ENCODE assay signal across 16 cellular contexts in the genomic region with DNA sequence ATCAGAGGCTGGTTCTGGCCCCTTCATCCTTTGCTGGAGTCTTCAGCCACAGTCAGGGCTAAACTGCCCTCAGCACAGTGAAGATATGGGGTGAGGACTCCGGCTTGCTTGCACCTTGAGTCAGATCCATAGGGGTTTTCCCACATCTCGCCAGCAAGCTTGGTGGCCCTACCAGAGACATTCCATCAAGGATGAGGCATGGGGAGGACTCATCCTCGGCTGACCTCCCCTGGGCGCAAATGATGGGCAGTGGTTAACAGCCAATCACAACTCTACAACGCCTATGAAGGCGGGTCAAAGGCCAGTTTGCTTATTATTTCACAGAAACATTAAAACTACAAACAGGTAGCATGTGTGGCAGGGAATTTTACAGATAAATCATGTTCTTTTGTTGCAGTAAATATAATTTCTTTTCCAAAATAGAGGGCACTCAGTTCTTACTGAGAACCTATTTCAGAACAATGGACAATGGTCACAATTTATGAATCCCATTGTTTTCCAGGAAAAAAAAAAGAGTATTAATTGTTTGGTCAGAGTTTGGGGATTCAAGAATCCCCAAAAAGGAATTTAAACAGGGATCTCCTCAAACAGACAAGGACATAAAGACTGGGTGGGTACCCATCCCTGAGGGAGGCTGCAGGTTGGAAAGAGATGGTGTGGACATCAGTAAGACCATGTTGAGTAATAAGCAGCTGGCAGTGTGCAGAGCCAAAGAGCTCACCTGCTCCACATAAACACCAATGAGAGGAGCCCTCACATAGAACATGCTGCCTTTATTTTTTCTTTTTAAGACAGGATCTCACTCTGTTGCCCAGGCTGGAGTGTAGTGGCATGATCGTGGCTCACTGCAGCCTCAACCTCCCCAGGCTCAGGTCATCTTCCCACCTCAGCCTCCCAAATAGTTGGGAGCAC. TPM values are rescaled to one million over a fixed set of nuclear protein-coding genes. Genes with fewer than 3 reads are reported as not detected.
DNase-seq lines count a peak whose midpoint lies in the region; ATAC-seq, FAIRE-seq and TF ChIP-seq lines count a peak whose summit lies in the region.
"Had no signal": no experiment of that assay in that cellular context is flagged by ENCODE, and none has a peak within 500 bp of the region (broad histone marks: within the 10 kb centered on the region; RNA-seq: fewer than 3 reads in every experiment).

No MANE protein-coding gene starts in this region.

- H3K9me3 ChIP-seq in GM12878 (replicated peaks; ENCODE audit: control insufficient read depth, insufficient read depth, low read length) = no peaks in the 10 kb centered on the region
- H3K9me3 ChIP-seq: heart left ventricle had no signal

- no peaks in the 10 kb centered on the region for H3K4me1 ChIP-seq in GM12878 (ENCODE audit: control insufficient read depth, insufficient read depth, low read length)

- no peak for FAIRE-seq in GM12878 (lab: Jason Lieb, UNC)
- FAIRE-seq: GM12892 had no signal

- H3K4me3 ChIP-seq in GM12878 (no peak overlapping the region), kidney epithelial cell (ENCODE audit: low read depth, low read length) (no peak overlapping the region)
- H3K4me3 ChIP-seq: heart left ventricle, skin epidermis had no signal

- TF ChIP-seq POLR2A in GM12878 (IDR thresholded peaks at IDR 0.05; ENCODE audit: low read depth, low read length) = no peak

- intact Hi-C loops in GM12878 (cut with micrococcal nuclease; ENCODE audit: unreplicated experiment) = no loop called here

- RAD21 ChIA-PET in GM12878 (lab: Charles Lee; ENCODE audit: unreplicated experiment) = no interaction called here

- no peak overlapping the region for H2AFZ ChIP-seq in GM12878 (ENCODE audit: control insufficient read depth, low read depth, low read length)

- TF ChIP-seq EP300 in GM12878 (IDR thresholded peaks at IDR 0.05; ENCODE audit: borderline replicate concordance in 1 of 2, control insufficient read depth in 1 of 2, low read depth in 2 of 2, low read length in 2 of 2) = no peak

- BruUV-seq in GM12878 (replicated peaks; lab: Mats Ljungman, UMichigan) = no TSS peak

- in situ Hi-C loops in ACHN (cut with HindIII; ENCODE audit: low pct_ligation_motif_present, low pct_unique_long_range_greater_than_20kb, low sequenced_read_pairs) (no loop called here), GM12878 (cut with MboI) (no loop called here)

- no peaks in the 10 kb centered on the region for H4K20me1 ChIP-seq in GM12878 (ENCODE audit: control insufficient read depth, insufficient read depth)

- ATAC-seq in GM12878 (no peak), HG03460 (IDR thresholded peaks at IDR 0.05; ENCODE audit: unreplicated experiment) (no peak), HG02759 (IDR thresholded peaks at IDR 0.05; ENCODE audit: unreplicated experiment) (no peak)

- DNase-seq in ACHN (peak; percentile 85), HS-27A (ENCODE audit: low read depth) (peak; percentile 74), GM12878 (ENCODE audit: low read depth, low spot score) (no peak), kidney epithelial cell (ENCODE audit: low read depth) (peak; percentile 89), GM10248 (ENCODE audit: extremely low spot score) (no peak)
- DNase-seq in stimulated activated CD4-positive, alpha-beta T cell treated with anti-CD3 and anti-CD28 coated beads, Interleukin-4, amount 100 ng/mL, for 1 hour = no peak
- DNase-seq: heart left ventricle, NCI-H146, WERI-Rb-1 had no signal

- SMC1A ChIA-PET in GM12878 (lab: Charles Lee; ENCODE audit: uncharacterized antibody, unreplicated experiment) = interaction anchor here (0.6 kb wide), 1 partner anchor 419 kb away, joined by 3 read pairs; no protein-coding TSS in a partner anchor

- POLR2A ChIA-PET in GM12878 (lab: Charles Lee) = no interaction called here
- POLR2A ChIA-PET in GM10248 (lab: Yijun Ruan, JAX) = no interaction called here

- H3K9ac ChIP-seq in GM12878 (ENCODE audit: control insufficient read depth, insufficient read depth, low read length) = no peak overlapping the region

- H3K27me3 ChIP-seq in GM12878 (replicated peaks in 1 of 2; ENCODE audit: control insufficient read depth in 2 of 2, insufficient read depth in 2 of 2, low read length in 1 of 2) (no peaks in the 10 kb centered on the region), kidney epithelial cell (ENCODE audit: control insufficient read depth, insufficient read depth, low read length) (no peaks in the 10 kb centered on the region)
- H3K27me3 ChIP-seq: heart left ventricle had no signal

- TF ChIP-seq CTCF in GM12878 (IDR thresholded peaks at IDR 0.05 in 2 of 3, conservative IDR thresholded peaks at IDR 0.05 in 1 of 3; ENCODE audit: control insufficient read depth in 2 of 3, extremely low read depth in 1 of 3, insufficient read depth in 1 of 3, low read depth in 3 of 3, low read length in 3 of 3) = no peak
- TF ChIP-seq CTCF in kidney epithelial cell (IDR thresholded peaks at IDR 0.05; ENCODE audit: insufficient read depth, low read length, poor library complexity, severe bottlenecking) = no peak
- no peak for TF ChIP-seq CTCF in GM10248 (IDR thresholded peaks at IDR 0.05; ENCODE audit: control extremely low read depth, extremely low read depth, low read depth, missing control alignments)

- no peaks in the 10 kb centered on the region for H3K79me2 ChIP-seq in GM12878 (ENCODE audit: control insufficient read depth, insufficient read depth, low read length)

- CTCF ChIA-PET in GM12878 (lab: Yijun Ruan, JAX) = interaction anchor here (0.7 kb wide), 1 partner anchor 32 kb away, joined by 3 read pairs; no protein-coding TSS in a partner anchor
- CTCF ChIA-PET in GM10248 (lab: Yijun Ruan, JAX) = no interaction called here

- no peak for TF ChIP-seq RAD21 in GM12878 (IDR thresholded peaks at IDR 0.05; ENCODE audit: insufficient read depth, low read depth, low read length)

- H3K27ac ChIP-seq in GM12878 (ENCODE audit: control insufficient read depth, insufficient read depth) = no peak overlapping the region
- H3K27ac ChIP-seq: C4-2B, heart left ventricle, skin epidermis, WERI-Rb-1 had no signal

- 49% methylated on average over 7 of the region's 7 CpGs for WGBS in GM12878 (ENCODE audit: insufficient coverage, insufficient replicate concordance, low lambda C conversion rate, missing lambda C conversion rate)

- H3K4me2 ChIP-seq in GM12878 (ENCODE audit: control insufficient read depth, insufficient read depth) = no peak overlapping the region

- H3K36me3 ChIP-seq in GM12878 (ENCODE audit: control insufficient read depth in 2 of 2, insufficient read depth in 2 of 2, low read length in 1 of 2) (no peaks in the 10 kb centered on the region), kidney epithelial cell (ENCODE audit: control insufficient read depth, insufficient read depth, low read length) (peaks cover 2% of the 10 kb centered on the region)
- H3K36me3 ChIP-seq: WERI-Rb-1 had no signal

TF ChIP-seq in GM12878, 131 proteins besides CTCF, POLR2A, EP300 and RAD21 (continues in another document):
- TF ChIP-seq HDAC2 (IDR thresholded peaks at IDR 0.05) (no peak), PBX3 (IDR thresholded peaks at IDR 0.05; ENCODE audit: insufficient replicate concordance, low read depth, low read length) (peak; percentile 79)

RNA-seq across cellular contexts. Expression of gene PLAAT3, which starts 14.8 kb away (rescaled TPM):
- 2.5 and 2.9 TPM in 2 replicates for total RNA-seq in GM12878 (2013; cell fraction: nucleolus; rRNA removed)
- total RNA-seq in GM12878 (2014; rRNA removed) (11.3 and 12.5 TPM in 2 replicates), GM12878 (2014; rRNA removed; fragmentation: Illumina TruSeq; extraction: Trizol) (7.0 and 8.1 TPM in 2 replicates), GM12878 (2021) (13.3 and 15.4 TPM in 2 replicates), kidney epithelial cell (81.0 and 85.7 TPM in 2 replicates)
- polyA plus RNA-seq in GM12878 (2011; ENCODE audit: low read depth) = 7.5 TPM
- polyA plus RNA-seq in GM12878 (2011; rRNA removed) (3.2 and 4.8 TPM in 2 replicates), GM12878 (2014; fragmentation: Illumina TruSeq; extraction: Trizol) (6.4 and 9.2 TPM in 2 replicates), GM12878 (2014; fragmentation: Nextera tagmentation; extraction: Ambion mirVana) (10 to 100 TPM; 31.6 to 37.0 TPM), GM12878 (2014; rRNA removed) (18.0 and 18.9 TPM in 2 replicates), GM12878 (2016; fragmentation: Nextera tagmentation; extraction: Ambion mirVana) (10 to 100 TPM; 16.4 to 19.9 TPM)
- 6.0 and 6.3 TPM in 2 replicates for polyA plus RNA-seq in GM12878 (2011; cell fraction: cytosol; rRNA removed)
- polyA plus RNA-seq in GM12878 (2011; cell fraction: nucleus; rRNA removed) = 2.4 and 2.7 TPM in 2 replicates
- 7.2 and 7.7 TPM in 2 replicates for polyA plus RNA-seq in GM12878 (2012)
- 6.4 and 8.2 TPM in 2 replicates for polyA minus RNA-seq in GM12878 (2011; rRNA and poly(A)+ RNA removed)
- 1.8 TPM in 1 of 2 replicates, not detected in the other for polyA minus RNA-seq in GM12878 (2011; cell fraction: cytosol; rRNA and poly(A)+ RNA removed)
- polyA minus RNA-seq in GM12878 (2011; cell fraction: nucleus; rRNA and poly(A)+ RNA removed) = 0.73 and 1.1 TPM in 2 replicates

RNA-seq across cellular contexts. Expression of gene PLAAT2, which starts 36.3 kb away (rescaled TPM):
- total RNA-seq in GM12878 (2013; cell fraction: nucleolus; rRNA removed) = 1.1 and 1.7 TPM in 2 replicates
- 8.2 and 8.5 TPM in 2 replicates for total RNA-seq in GM12878 (2014; rRNA removed)
- total RNA-seq in GM12878 (2014; rRNA removed; fragmentation: Illumina TruSeq; extraction: Trizol) = 8.2 and 8.6 TPM in 2 replicates
- 4.6 and 5.2 TPM in 2 replicates for total RNA-seq in GM12878 (2021)
- polyA plus RNA-seq in GM12878 (2011; ENCODE audit: low read depth) = 21.4 TPM
- 2.5 and 4.6 TPM in 2 replicates for polyA plus RNA-seq in GM12878 (2011; rRNA removed)
- polyA plus RNA-seq in GM12878 (2011; cell fraction: cytosol; rRNA removed) = 4.8 and 7.6 TPM in 2 replicates
- polyA plus RNA-seq in GM12878 (2011; cell fraction: nucleus; rRNA removed) = 2.0 and 2.5 TPM in 2 replicates
- 6.3 and 17.6 TPM in 2 replicates for polyA plus RNA-seq in GM12878 (2012)
- 10.8 and 13.4 TPM in 2 replicates for polyA plus RNA-seq in GM12878 (2014; fragmentation: Illumina TruSeq; extraction: Trizol)
- 10 to 100 TPM; 15.7 to 25.9 TPM for polyA plus RNA-seq in GM12878 (2014; fragmentation: Nextera tagmentation; extraction: Ambion mirVana)
- 10.9 and 11.5 TPM in 2 replicates for polyA plus RNA-seq in GM12878 (2014; rRNA removed)
- 1 to 10 TPM; 5.6 to 5.9 TPM for polyA plus RNA-seq in GM12878 (2016; fragmentation: Nextera tagmentation; extraction: Ambion mirVana)
- 1.8 and 3.9 TPM in 2 replicates for polyA minus RNA-seq in GM12878 (2011; rRNA and poly(A)+ RNA removed)
- not detected in 2 replicates for polyA minus RNA-seq in GM12878 (2011; cell fraction: cytosol; rRNA and poly(A)+ RNA removed)
- not detected in 2 replicates for polyA minus RNA-seq in GM12878 (2011; cell fraction: nucleus; rRNA and poly(A)+ RNA removed)
- not detected in 2 replicates for total RNA-seq in kidney epithelial cell
- total RNA-seq: activated T-helper 1 cell treated with anti-CD3 and anti-CD28 coated beads, Interleukin-12 subunit alpha, Interleukin-12 subunit beta, Interleukin-2, Interleukin-4 antibody, amounts not matched to agents 30 ng/mL and 10 ng/mL and 1 ng/mL, durations not matched to agents 14 hours and 24 hours and 36 hours; OCI-LY7 had no signal

Comparison
In these comparisons a context has a peak if more than half of its experiments do, and no peak if none do; other contexts are left out.
1. DNase-seq: peak in ACHN (single experiment), HS-27A (single experiment) and kidney epithelial cell (single experiment); none in GM12878 (single experiment), stimulated activated CD4-positive, alpha-beta T cell treated with anti-CD3 and anti-CD28 coated beads, Interleukin-4, amount 100 ng/mL, for 1 hour (single experiment) and GM10248 (single experiment).